16 cellular contexts compared by ENCODE assay signal in the genomic region with DNA sequence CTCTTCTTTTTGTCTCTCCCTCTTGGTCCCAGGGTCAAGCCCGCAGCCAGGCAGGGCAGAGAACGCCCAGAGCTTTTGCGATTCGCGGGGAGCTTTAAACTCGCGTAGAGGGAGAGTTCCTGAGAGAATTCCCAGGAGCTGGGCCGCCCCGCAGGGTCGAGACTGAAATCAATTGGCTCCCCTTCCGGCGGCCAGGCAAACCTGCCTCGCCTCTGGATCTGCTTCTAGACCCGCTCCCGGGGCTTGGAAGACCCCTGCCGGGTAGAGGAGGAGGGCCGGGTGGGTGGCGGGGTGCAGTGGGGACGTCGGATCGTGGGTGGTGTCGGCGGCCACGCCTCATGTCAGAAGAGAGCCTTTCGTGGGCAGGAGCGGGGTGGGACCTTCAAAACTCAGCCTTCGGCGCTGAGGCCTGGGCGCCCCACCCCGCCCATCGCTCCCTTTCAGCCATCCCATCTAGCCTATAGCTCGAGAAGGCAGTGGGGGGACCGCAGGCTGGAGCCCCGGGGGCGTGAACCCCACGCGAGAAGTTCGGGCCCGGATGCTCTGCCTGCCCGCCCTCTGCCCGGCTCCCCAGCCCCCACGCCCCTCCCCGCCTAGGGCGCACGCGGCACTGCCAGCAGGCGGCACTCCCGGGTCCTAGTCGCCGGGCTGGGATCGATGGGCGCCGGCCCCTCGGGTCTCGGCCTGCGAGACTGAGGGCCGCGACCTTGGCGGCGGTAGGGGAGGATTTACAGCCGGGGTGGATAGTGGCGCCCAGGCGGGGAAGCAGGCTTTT. TPM values are rescaled to one million over a fixed set of nuclear protein-coding genes. Genes with fewer than 3 reads are reported as not detected.
DNase-seq lines count a peak whose midpoint lies in the region; ATAC-seq and TF ChIP-seq lines count a peak whose summit lies in the region.
"Had no signal": no experiment of that assay in that cellular context is flagged by ENCODE, and none has a peak within 500 bp of the region (broad histone marks: within the 10 kb centered on the region; RNA-seq: fewer than 3 reads in every experiment).

No MANE protein-coding gene starts in this region.

- H3K4me1 ChIP-seq in cardiac muscle cell (ENCODE audit: low read depth) (peaks cover 20% of the 10 kb centered on the region), upper lobe of left lung (peaks cover 16 to 39% (median 23%) of the 10 kb centered on the region in 4 donors)

- H3K27me3 Mint-ChIP-seq in mesothelial cell of epicardium (ENCODE audit: low read depth) = peaks cover 85% of the 10 kb centered on the region

- H3K4me3 ChIP-seq in cardiac muscle cell (peak overlapping the region; percentile 33), epithelial cell of proximal tubule (ENCODE audit: low read depth, low read length) (no peak overlapping the region), upper lobe of left lung (peak overlapping the region; percentile 20 to 41 (median 31))
- H3K4me3 ChIP-seq: A549, PC-9 had no signal

- no peak for TF ChIP-seq POLR2A in upper lobe of left lung (IDR thresholded peaks at IDR 0.05)

- H3K36me3 ChIP-seq in cardiac muscle cell = no peaks in the 10 kb centered on the region
- no peaks in the 10 kb centered on the region for H3K36me3 ChIP-seq in upper lobe of left lung
- H3K36me3 ChIP-seq: brain microvascular endothelial cell had no signal

- peaks cover 2% of the 10 kb centered on the region for H3K36me3 Mint-ChIP-seq in mesothelial cell of epicardium
- H3K36me3 Mint-ChIP-seq: T-cell had no signal

- H3K9me3 Mint-ChIP-seq in mesothelial cell of epicardium = no peaks in the 10 kb centered on the region
- H3K9me3 Mint-ChIP-seq: activated T-helper 2 cell treated with anti-CD3 and anti-CD28 coated beads, Interferon-gamma antibody, Interleukin-2, Interleukin-4, amounts not matched to agents 10 μg/mL and 5 μg/mL and 100 μg/mL, durations not matched to agents 14 hours and 24 hours and 36 hours; T-cell had no signal

- H3K27me3 ChIP-seq in cardiac muscle cell = peaks cover 100% of the 10 kb centered on the region
- H3K27me3 ChIP-seq in upper lobe of left lung = peaks cover 0 to 53% (median 29%) of the 10 kb centered on the region in 4 donors

- H3K4me3 Mint-ChIP-seq in mesothelial cell of epicardium = peak overlapping the region; percentile 67

- H3K27ac ChIP-seq in cardiac muscle cell (no peak overlapping the region), upper lobe of left lung (peak overlapping the region; percentile 64 to 88 (median 77))
- H3K27ac ChIP-seq: A549, brain microvascular endothelial cell, PC-9 had no signal

- peak overlapping the region; percentile 67 for H3K27ac Mint-ChIP-seq in mesothelial cell of epicardium
- H3K27ac Mint-ChIP-seq: activated T-helper 2 cell treated with anti-CD3 and anti-CD28 coated beads, Interferon-gamma antibody, Interleukin-2, Interleukin-4, amounts not matched to agents 10 μg/mL and 5 μg/mL and 100 μg/mL, durations not matched to agents 14 hours and 24 hours and 36 hours; T-cell had no signal

- intact Hi-C loops in Right ventricle myocardium superior (cut with DNase I) = no loop called here

- H3K4me1 Mint-ChIP-seq in mesothelial cell of epicardium = peaks cover 60% of the 10 kb centered on the region

- TF ChIP-seq CTCF in cardiac muscle cell (IDR thresholded peaks at IDR 0.05; ENCODE audit: low read depth, low read length) (no peak), epithelial cell of proximal tubule (conservative IDR thresholded peaks at IDR 0.05; ENCODE audit: low read depth, low read length) (peak; percentile 10), mesothelial cell of epicardium (IDR thresholded peaks at IDR 0.05; ENCODE audit: unreplicated experiment) (peak; percentile 22), upper lobe of left lung (IDR thresholded peaks at IDR 0.05) (peak in 1 of 6 experiments; percentile 29)

- no peak for ATAC-seq in Right ventricle myocardium superior (ENCODE audit: poor library complexity)
- peak in 1 of 2 donors; percentile 5 for ATAC-seq in upper lobe of left lung (ENCODE audit: low FRiP score in 2 of 2)
- no peak for ATAC-seq in GM21515 (IDR thresholded peaks at IDR 0.05; ENCODE audit: unreplicated experiment)
- ATAC-seq: A549, T-cell had no signal

- H3K9me3 ChIP-seq in cardiac muscle cell (ENCODE audit: low read depth) (no peaks in the 10 kb centered on the region), upper lobe of left lung (no peaks in the 10 kb centered on the region)
- H3K9me3 ChIP-seq: A549 had no signal

- 9 to 18% methylated on average over 29 to 31 of the region's 63 CpGs for WGBS in upper lobe of left lung, 2 donors

- peak in 1 of 2 donors; percentile 53 for DNase-seq in cardiac muscle cell (ENCODE audit: low read depth in 1 of 2, low spot score in 1 of 2)
- no peak for DNase-seq in Right ventricle myocardium superior
- DNase-seq in epithelial cell of proximal tubule (ENCODE audit: low read depth) = no peak
- DNase-seq in mesothelial cell of epicardium (ENCODE audit: low spot score in 2 of 2, unreplicated experiment in 2 of 2) = peak in 1 of 2 experiments; percentile 56
- peak in 1 of 2 donors; percentile 85 for DNase-seq in upper lobe of left lung
- no peak for DNase-seq in NCI-H446 (lab: John Stamatoyannopoulos, UW)
- DNase-seq in stimulated activated CD4-positive, alpha-beta T cell treated with anti-CD3 and anti-CD28 coated beads, Interleukin-12 subunit alpha, Interleukin-12 subunit beta, amount 100 ng/mL, for 4 hours = no peak
- DNase-seq: brain microvascular endothelial cell, hippocampal formation, MV-4-11, NCI-H446 treated with DMSO at 0.1 percent for 48 hours, PC-9, T-cell had no signal

- TF ChIP-seq EP300 in upper lobe of left lung (IDR thresholded peaks at IDR 0.05) = no peak

RNA-seq across cellular contexts. Expression of gene PRDM6, which starts 6.1 kb away (rescaled TPM):
- total RNA-seq in cardiac muscle cell (1.1 and 2.4 TPM in 2 replicates), Right ventricle myocardium superior (0.75 TPM), epithelial cell of proximal tubule (under 0.01 TPM in 1 of 2 replicates, not detected in the other), mesothelial cell of epicardium (8.5 to 11.8 TPM (median 8.9 TPM) in 3 replicates), upper lobe of left lung (10 to 100 TPM in 1 of 6 donors, 1 to 10 TPM in 5; 2.8 to 12.8 (median 3.6) TPM)
- 1.0 TPM in 2 replicates for polyA plus RNA-seq in cardiac muscle cell
- total RNA-seq: activated T-helper 2 cell treated with anti-CD3 and anti-CD28 coated beads, Interferon-gamma antibody, Interleukin-2, Interleukin-4, amounts not matched to agents 10 μg/mL and 5 μg/mL and 100 μg/mL, durations not matched to agents 14 hours and 24 hours and 36 hours had no signal

RNA-seq across cellular contexts. Expression of gene PPIC, which starts 58.6 kb away (rescaled TPM):
- total RNA-seq in cardiac muscle cell = 110 and 118 TPM in 2 replicates
- polyA plus RNA-seq in cardiac muscle cell = 276 and 293 TPM in 2 replicates
- total RNA-seq in Right ventricle myocardium superior = 43.6 TPM
- total RNA-seq in epithelial cell of proximal tubule = 24.2 and 25.0 TPM in 2 replicates
- total RNA-seq in mesothelial cell of epicardium = 44.8 to 50.0 TPM (median 44.9 TPM) in 3 replicates
- total RNA-seq in upper lobe of left lung = 10 to 100 TPM in 5 of 6 donors, 1 to 10 TPM in 1; 8.4 to 46.1 (median 29.2) TPM
- total RNA-seq: activated T-helper 2 cell treated with anti-CD3 and anti-CD28 coated beads, Interferon-gamma antibody, Interleukin-2, Interleukin-4, amounts not matched to agents 10 μg/mL and 5 μg/mL and 100 μg/mL, durations not matched to agents 14 hours and 24 hours and 36 hours had no signal
